Comparison of ENCODE assay signal across 16 cellular contexts in genomic region chr1:183735069-183735860, GRCh38.
A peak's percentile ranks its signal among the peaks of the same experiment; 100 is the strongest.
DNase-seq lines count a peak whose midpoint lies in the region; ATAC-seq and TF ChIP-seq lines count a peak whose summit lies in the region.
"Had no signal": no experiment of that assay in that cellular context is flagged by ENCODE, and none has a peak within 500 bp of the region (broad histone marks: within the 10 kb centered on the region; RNA-seq: fewer than 3 reads in every experiment).

No MANE protein-coding gene starts in this region.

- no peaks in the 10 kb centered on the region for H3K36me3 ChIP-seq in fibroblast of lung (ENCODE audit: control insufficient read depth, insufficient read depth, low read length)
- H3K36me3 ChIP-seq in lower lobe of right lung = no peaks in the 10 kb centered on the region
- H3K36me3 ChIP-seq in subcutaneous abdominal adipose tissue (ENCODE audit: control insufficient read depth in 5 of 5, insufficient read depth in 5 of 5, low read length in 5 of 5) = no peaks in the 10 kb centered on the region

- H3K4me3 ChIP-seq in fibroblast of lung (replicated peaks in 1 of 4; ENCODE audit: control extremely low read depth in 1 of 4, insufficient read depth in 1 of 4, low read depth in 3 of 4, low read length in 4 of 4) (peak overlapping the region in 1 of 4 experiments; percentile 26), lower lobe of right lung (no peak overlapping the region), subcutaneous abdominal adipose tissue (ENCODE audit: low read depth in 1 of 5, low read length in 5 of 5) (peak overlapping the region in 2 of 5 donors; percentile 9 to 51)
- H3K4me3 ChIP-seq: K562 had no signal

- H3K9ac ChIP-seq in fibroblast of lung (ENCODE audit: insufficient read depth, low read length) (no peak overlapping the region), subcutaneous abdominal adipose tissue (ENCODE audit: low read length in 5 of 5) (peak overlapping the region in 4 of 5 donors; percentile 12 to 81 (median 32))

- H3K79me2 ChIP-seq in fibroblast of lung (ENCODE audit: control insufficient read depth, insufficient read depth, low read length) = no peaks in the 10 kb centered on the region

- no peak for TF ChIP-seq CTCF in fibroblast of lung (conservative IDR thresholded peaks at IDR 0.05 in 1 of 2, IDR thresholded peaks at IDR 0.05 in 1 of 2; ENCODE audit: low read depth in 1 of 2, low read length in 2 of 2)
- TF ChIP-seq CTCF in lower lobe of right lung (IDR thresholded peaks at IDR 0.05) = no peak

- H3K27ac ChIP-seq in fibroblast of lung (ENCODE audit: insufficient read depth, low read length) = no peak overlapping the region
- peak overlapping the region; percentile 9 for H3K27ac ChIP-seq in lower lobe of right lung
- peak overlapping the region; percentile 72 for H3K27ac ChIP-seq in subcutaneous abdominal adipose tissue (ENCODE audit: low read depth, low read length)

- H3K9me3 ChIP-seq in fibroblast of lung (ENCODE audit: control insufficient read depth, insufficient read depth, low read depth, low read length) (no peaks in the 10 kb centered on the region), lower lobe of right lung (no peaks in the 10 kb centered on the region), subcutaneous abdominal adipose tissue (ENCODE audit: control insufficient read depth in 5 of 5, low read length in 5 of 5) (no peaks in the 10 kb centered on the region)

- intact Hi-C loops in lower lobe of right lung (cut with DNase I) = no loop called here

- H2AFZ ChIP-seq in fibroblast of lung (ENCODE audit: low read length) = no peak overlapping the region

- no peak overlapping the region for H3K4me2 ChIP-seq in fibroblast of lung (ENCODE audit: extremely low read depth, insufficient read depth, low read length)

- H3K27me3 ChIP-seq in fibroblast of lung (ENCODE audit: control insufficient read depth, insufficient read depth, low read length) = no peaks in the 10 kb centered on the region
- H3K27me3 ChIP-seq in lower lobe of right lung (ENCODE audit: low read depth) = no peaks in the 10 kb centered on the region
- H3K27me3 ChIP-seq in subcutaneous abdominal adipose tissue (ENCODE audit: control insufficient read depth in 5 of 5, insufficient read depth in 4 of 5, low read length in 5 of 5) = no peaks in the 10 kb centered on the region

- DNase-seq in NCI-H69 (lab: John Stamatoyannopoulos, UW) (peak; percentile 50), fibroblast of lung (ENCODE audit: low read depth in 2 of 2) (peak; percentile 25 to 26), lower lobe of right lung (no peak), NCI-H146 (lab: John Stamatoyannopoulos, UW) (no peak), SHP77 treated with DMSO at 0.1 percent for 48 hours (lab: John Stamatoyannopoulos, UW) (no peak), D341Med (ENCODE audit: low spot score) (no peak)
- DNase-seq in activated naive CD4-positive, alpha-beta T cell (lab: John Stamatoyannopoulos, UW) = no peak
- DNase-seq: activated CD8-positive, alpha-beta T cell treated with anti-CD3 and anti-CD28 coated beads, Interleukin-2, amount 10 ng/mL, durations not matched to agents 7 days and 5 days; CD4-positive, alpha-beta memory T cell; effector CD8-positive, alpha-beta T cell; naive thymus-derived CD4-positive, alpha-beta T cell; NCI-H1436 treated with DMSO at 0.1 percent for 48 hours; small intestine; T1000 had no signal

- H4K20me1 ChIP-seq in fibroblast of lung (ENCODE audit: control insufficient read depth, extremely low read depth, insufficient read depth, low read length) = no peaks in the 10 kb centered on the region

- no peaks in the 10 kb centered on the region for H3K4me1 ChIP-seq in fibroblast of lung (ENCODE audit: control insufficient read depth, extremely low read depth, insufficient read depth, low read length)
- peaks cover 21% of the 10 kb centered on the region for H3K4me1 ChIP-seq in lower lobe of right lung
- peaks cover 3 to 50% (median 39%) of the 10 kb centered on the region in 5 donors for H3K4me1 ChIP-seq in subcutaneous abdominal adipose tissue (ENCODE audit: control insufficient read depth in 5 of 5, insufficient read depth in 5 of 5, low read length in 5 of 5)

- ATAC-seq in lower lobe of right lung = peak in 1 of 2 donors; percentile 27
- ATAC-seq: activated CD8-positive, alpha-beta T cell treated with anti-CD3 and anti-CD28 coated beads, Interleukin-2, amount 10 ng/mL, durations not matched to agents 7 days and 5 days; K562; naive thymus-derived CD4-positive, alpha-beta T cell had no signal

Comparison
In these comparisons a context has a peak if more than half of its experiments do, and no peak if none do; other contexts are left out.
1. DNase-seq: peak in NCI-H69 (single experiment) and fibroblast of lung (2 of 2); none in lower lobe of right lung (single experiment), NCI-H146 (single experiment), SHP77 treated with DMSO at 0.1 percent for 48 hours (single experiment), D341Med (single experiment) and activated naive CD4-positive, alpha-beta T cell (0 of 4).